Comparison of ENCODE assay signal across 1 cellular context in genomic region chr2:148303166-148303565, GRCh38.
A peak's percentile ranks its signal among the peaks of the same experiment; 100 is the strongest.
TF ChIP-seq lines count a peak whose summit lies in the region.

No MANE protein-coding gene starts in this region.

TF ChIP-seq in H1, 55 proteins besides CTCF, POLR2A, EP300 and RAD21 (continued from another document):
- TF ChIP-seq CHD7 (IDR thresholded peaks at IDR 0.05; ENCODE audit: insufficient replicate concordance, low read length) (peak; percentile 86), CEBPB (IDR thresholded peaks at IDR 0.05; ENCODE audit: low read depth, low read length) (no peak), TAF1 (IDR thresholded peaks at IDR 0.05; ENCODE audit: low read depth, low read length) (no peak), HDAC2 (IDR thresholded peaks at IDR 0.05; ENCODE audit: borderline replicate concordance in 1 of 2, low read depth in 2 of 2, low read length in 2 of 2) (peak in 1 of 2 experiments; percentile 50; a peak in 1 of 4 replicates), NANOG (IDR thresholded peaks at IDR 0.05; ENCODE audit: insufficient read depth, low read depth, low read length, poor library complexity, severe bottlenecking) (peak; percentile 49), TBP (IDR thresholded peaks at IDR 0.05; ENCODE audit: low read depth, low read length) (no peak), CHD2 (IDR thresholded peaks at IDR 0.05; ENCODE audit: low read length) (no peak)
